ENCODE assay signal across 14 cellular contexts in the genomic region with DNA sequence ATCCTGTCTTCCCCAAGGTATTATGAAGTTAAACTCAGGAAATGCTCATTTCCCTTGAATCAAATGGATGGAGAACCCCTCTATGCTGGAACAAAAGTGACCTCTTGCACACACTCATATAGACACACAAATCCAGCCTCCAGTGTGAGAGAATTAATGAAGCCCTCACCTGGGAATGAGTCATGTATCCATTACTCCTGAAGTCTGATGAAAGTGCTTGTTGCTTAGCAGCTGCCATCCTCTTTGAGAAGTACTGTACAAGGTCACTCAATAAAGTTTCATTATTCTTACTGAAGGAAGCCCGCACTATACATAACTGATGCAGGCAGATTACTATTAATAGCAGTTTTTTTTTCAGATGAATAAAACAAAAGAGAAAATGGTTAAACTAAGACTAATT.
DNase-seq lines count a peak whose midpoint lies in the region; ATAC-seq and TF ChIP-seq lines count a peak whose summit lies in the region.
"Had no signal": no experiment of that assay in that cellular context is flagged by ENCODE, and none has a peak within 500 bp of the region (broad histone marks: within the 10 kb centered on the region; RNA-seq: fewer than 3 reads in every experiment).

No MANE protein-coding gene starts in this region.

- no peaks in the 10 kb centered on the region for H4K20me1 ChIP-seq in mammary epithelial cell (ENCODE audit: insufficient read depth, low read length)

- ATAC-seq in GM18907 (IDR thresholded peaks at IDR 0.05; ENCODE audit: unreplicated experiment) (no peak), HG03565 (IDR thresholded peaks at IDR 0.05; ENCODE audit: unreplicated experiment) (no peak)
- ATAC-seq: HCT116 had no signal

- CTCF ChIA-PET in MCF 10A (lab: Yijun Ruan, JAX): no interaction called here
- CTCF ChIA-PET in mammary epithelial cell (lab: Charles Lee; ENCODE audit: low non-redundant PET): no interaction called here

- no TSS peak for BruUV-seq in MCF 10A (replicated peaks; lab: Mats Ljungman, UMichigan)
- BruUV-seq in mammary epithelial cell (replicated peaks; lab: Mats Ljungman, UMichigan): no TSS peak

- TF ChIP-seq CTCF in MCF 10A (IDR thresholded peaks at IDR 0.05; ENCODE audit: unreplicated experiment) (no peak), breast epithelium (IDR thresholded peaks at IDR 0.05) (no peak), mammary epithelial cell (conservative IDR thresholded peaks at IDR 0.05 in 1 of 2, IDR thresholded peaks at IDR 0.05 in 1 of 2; ENCODE audit: extremely low read depth in 1 of 2, insufficient read depth in 1 of 2, low read depth in 1 of 2, low read length in 2 of 2) (no peak), tibial nerve (IDR thresholded peaks at IDR 0.05) (no peak)

- no peaks in the 10 kb centered on the region for H3K4me1 Mint-ChIP-seq in MCF 10A (ENCODE audit: insufficient read depth, unreplicated experiment)
- H3K4me1 Mint-ChIP-seq: B cell had no signal

- no peaks in the 10 kb centered on the region for H3K9me3 Mint-ChIP-seq in MCF 10A (ENCODE audit: unreplicated experiment)
- H3K9me3 Mint-ChIP-seq: CD4-positive, alpha-beta T cell had no signal

- no peak overlapping the region for H3K4me3 Mint-ChIP-seq in MCF 10A (ENCODE audit: unreplicated experiment)
- H3K4me3 Mint-ChIP-seq: B cell; CD4-positive, alpha-beta T cell had no signal

- POLR2A ChIA-PET in MCF 10A (lab: Yijun Ruan, JAX): no interaction called here

- in situ Hi-C loops in mammary epithelial cell (cut with MboI; ENCODE audit: low sequenced_read_pairs in 2 of 2): no loop called here

- no peak for TF ChIP-seq POLR2A in breast epithelium (IDR thresholded peaks at IDR 0.05)
- TF ChIP-seq POLR2A in tibial nerve (IDR thresholded peaks at IDR 0.05): no peak

- no peak overlapping the region for H3K9ac ChIP-seq in mammary epithelial cell (ENCODE audit: insufficient read depth, low read length)
- H3K9ac ChIP-seq: GM23248 had no signal

- H2AFZ ChIP-seq in mammary epithelial cell (ENCODE audit: low read depth, low read length): no peak overlapping the region
- H2AFZ ChIP-seq: GM23248 had no signal

- dilution Hi-C loops in mammary epithelial cell (cut with HindIII; ENCODE audit: low sequenced_read_pairs): no loop called here

- H3K79me2 ChIP-seq in mammary epithelial cell (ENCODE audit: insufficient read depth, low read length): no peaks in the 10 kb centered on the region

- no peaks in the 10 kb centered on the region for H3K9me3 ChIP-seq in breast epithelium
- no peaks in the 10 kb centered on the region for H3K9me3 ChIP-seq in mammary epithelial cell (replicated peaks; ENCODE audit: insufficient read depth, low read length)
- H3K9me3 ChIP-seq in tibial nerve: no peaks in the 10 kb centered on the region

- 50% methylated on average over 1 of the region's 1 CpG for WGBS in mammary epithelial cell (ENCODE audit: low coverage, missing lambda C conversion rate)
- WGBS in tibial nerve, 2 donors: 0 to 97% methylated on average over 1 of the region's 1 CpG

- TF ChIP-seq EP300 in tibial nerve (IDR thresholded peaks at IDR 0.05): no peak

- H3K27ac Mint-ChIP-seq in MCF 10A (ENCODE audit: low read depth, unreplicated experiment): no peak overlapping the region
- H3K27ac Mint-ChIP-seq: B cell; CD4-positive, alpha-beta T cell had no signal

- intact Hi-C loops in MCF 10A (cut with micrococcal nuclease) (no loop called here), breast epithelium (cut with DNase I; ENCODE audit: low total_unique reads) (no loop called here), mammary epithelial cell (cut with micrococcal nuclease) (no loop called here)

- H3K36me3 ChIP-seq in breast epithelium (no peaks in the 10 kb centered on the region), mammary epithelial cell (ENCODE audit: insufficient read depth, low read length) (no peaks in the 10 kb centered on the region), tibial nerve (no peaks in the 10 kb centered on the region)

- H3K4me3 ChIP-seq in breast epithelium (no peak overlapping the region), mammary epithelial cell (replicated peaks in 1 of 3; ENCODE audit: insufficient read depth in 1 of 3, low read depth in 2 of 3, low read length in 3 of 3) (no peak overlapping the region), tibial nerve (no peak overlapping the region)
- H3K4me3 ChIP-seq: GM23248 had no signal

- peaks cover 6% of the 10 kb centered on the region for H3K36me3 Mint-ChIP-seq in MCF 10A (ENCODE audit: insufficient read depth, unreplicated experiment)

- DNase-seq in MCF 10A (ENCODE audit: unreplicated experiment) (peak; percentile 2), breast epithelium (ENCODE audit: low spot score in 2 of 2) (no peak), mammary epithelial cell (peak; percentile 1), left kidney (ENCODE audit: low read depth, low spot score) (peak; percentile 3), tibial nerve (ENCODE audit: low spot score in 2 of 2) (no peak)
- DNase-seq: C1 segment of cervical spinal cord; CD4-positive, alpha-beta T cell; DND-41; GDM1; GM23248 had no signal

- H3K27me3 ChIP-seq in breast epithelium: no peaks in the 10 kb centered on the region
- no peaks in the 10 kb centered on the region for H3K27me3 ChIP-seq in mammary epithelial cell (ENCODE audit: insufficient read depth, low read length)
- H3K27me3 ChIP-seq in tibial nerve: no peaks in the 10 kb centered on the region

- H3K4me1 ChIP-seq in breast epithelium (no peaks in the 10 kb centered on the region), mammary epithelial cell (ENCODE audit: insufficient read depth, low read length) (no peaks in the 10 kb centered on the region), tibial nerve (peaks cover 0 to 22% (median 3%) of the 10 kb centered on the region in 4 donors)

- no peak overlapping the region for H3K4me2 ChIP-seq in mammary epithelial cell (ENCODE audit: insufficient read depth, low read depth, low read length)

- H3K27ac ChIP-seq in breast epithelium (no peak overlapping the region), mammary epithelial cell (ENCODE audit: insufficient read depth, low read depth, low read length) (no peak overlapping the region), tibial nerve (no peak overlapping the region)
- H3K27ac ChIP-seq: GM23248 had no signal

- no peaks in the 10 kb centered on the region for H3K27me3 Mint-ChIP-seq in MCF 10A (ENCODE audit: insufficient read depth, unreplicated experiment)

Comparison
In these comparisons a context has a peak if more than half of its experiments do, and no peak if none do; other contexts are left out.
1. DNase-seq: peak in MCF 10A (single experiment), mammary epithelial cell (single experiment) and left kidney (single experiment); none in breast epithelium (0 of 2) and tibial nerve (0 of 2).